Comparison of ENCODE assay signal across 39 cellular contexts in genomic region chr10:65041307-65041706, GRCh38.
"Had no signal": no experiment of that assay in that cellular context is flagged by ENCODE, and none has a peak within 500 bp of the region (broad histone marks: within the 10 kb centered on the region; RNA-seq: fewer than 3 reads in every experiment).

No MANE protein-coding gene starts in this region.

- H3K36me3 Mint-ChIP-seq: activated naive CD4-positive, alpha-beta T cell treated with anti-CD3 and anti-CD28 coated beads, Interleukin-2, amount 10 ng/mL, durations not matched to agents 7 days and 5 days; activated naive CD4-positive, alpha-beta T cell treated with anti-CD3 and anti-CD28 coated beads, Interleukin-2, amount 50 U/mL, for 24 hours; activated naive CD4-positive, alpha-beta T cell treated with anti-CD3 and anti-CD28 coated beads, Interleukin-2, amount 50 U/mL, for 72 hours; activated naive CD8-positive, alpha-beta T cell; activated naive CD8-positive, alpha-beta T cell treated with anti-CD3 and anti-CD28 coated beads for 36 hours; activated naive CD8-positive, alpha-beta T cell treated with anti-CD3 and anti-CD28 coated beads, Interleukin-2, amount 10 ng/mL, durations not matched to agents 7 days and 5 days; brain had no signal

- H3K4me1 ChIP-seq: adrenal gland, ascending aorta, body of pancreas, breast epithelium had no signal

- H3K4me3 ChIP-seq: adrenal gland, ascending aorta, body of pancreas, breast epithelium, cardiac muscle cell had no signal

- H3K36me3 ChIP-seq: adrenal gland, ascending aorta, brain microvascular endothelial cell, breast epithelium, cardiac muscle cell had no signal

- DNase-seq: activated effector memory CD4-positive, alpha-beta T cell treated with anti-CD3 and anti-CD28 coated beads, Interleukin-2, amount 50 U/mL, for 16 hours; activated effector memory CD4-positive, alpha-beta T cell treated with Interleukin-2 at 50 U/mL for 16 hours; activated gamma-delta T cell; activated gamma-delta T cell treated with Interleukin-2 at 50 U/mL for 16 hours; activated naive CD4-positive, alpha-beta T cell; activated naive CD4-positive, alpha-beta T cell treated with anti-CD3 and anti-CD28 coated beads for 36 hours; activated naive CD4-positive, alpha-beta T cell treated with anti-CD3 and anti-CD28 coated beads, Interleukin-2, amount 10 ng/mL, durations not matched to agents 7 days and 5 days; activated naive CD4-positive, alpha-beta T cell treated with anti-CD3 and anti-CD28 coated beads, Interleukin-2, amount 50 U/mL, for 16 hours; activated naive CD4-positive, alpha-beta T cell treated with Interleukin-2 at 50 U/mL for 16 hours; activated naive CD8-positive, alpha-beta T cell treated with anti-CD3 and anti-CD28 coated beads for 36 hours; activated naive CD8-positive, alpha-beta T cell treated with anti-CD3 and anti-CD28 coated beads, Interleukin-2, amount 10 ng/mL, durations not matched to agents 7 days and 5 days; activated naive CD8-positive, alpha-beta T cell treated with anti-CD3 and anti-CD28 coated beads, Interleukin-2, amount 50 U/mL, for 24 hours; activated T-cell treated with anti-CD3 and anti-CD28 coated beads, Interleukin-2, amount 50 U/mL, for 1 hour; activated T-cell treated with anti-CD3 and anti-CD28 coated beads, Interleukin-2, amount 50 U/mL, for 24 hours; activated T-cell treated with anti-CD3 and anti-CD28 coated beads, Interleukin-2, amount 50 U/mL, for 4 hours; activated T-cell treated with anti-CD3 and anti-CD28 coated beads, Interleukin-2, amount 50 U/mL, for 48 hours; activated T-cell treated with anti-CD3 and anti-CD28 coated beads, Interleukin-2, amount 50 U/mL, for 72 hours; adrenal gland; amniotic stem cell; amygdala; aorta; body of pancreas; brain microvascular endothelial cell; caudate nucleus; central memory CD4-positive, alpha-beta T cell; cerebellar nuclear complex had no signal

- H3K9me3 Mint-ChIP-seq: activated naive CD8-positive, alpha-beta T cell treated with anti-CD3 and anti-CD28 coated beads, Interleukin-2, amount 50 U/mL, for 24 hours had no signal

- H3K27me3 Mint-ChIP-seq: activated naive CD4-positive, alpha-beta T cell treated with anti-CD3 and anti-CD28 coated beads, Interleukin-2, amount 10 ng/mL, durations not matched to agents 7 days and 5 days; activated naive CD4-positive, alpha-beta T cell treated with anti-CD3 and anti-CD28 coated beads, Interleukin-2, amount 50 U/mL, for 24 hours; activated naive CD8-positive, alpha-beta T cell; activated naive CD8-positive, alpha-beta T cell treated with anti-CD3 and anti-CD28 coated beads for 36 hours; activated naive CD8-positive, alpha-beta T cell treated with anti-CD3 and anti-CD28 coated beads, Interleukin-2, amount 10 ng/mL, durations not matched to agents 7 days and 5 days; activated naive CD8-positive, alpha-beta T cell treated with anti-CD3 and anti-CD28 coated beads, Interleukin-2, amount 50 U/mL, for 24 hours; activated T-cell treated with anti-CD3 and anti-CD28 coated beads, Interleukin-2, amount 50 U/mL, for 24 hours; activated T-helper 17 cell treated with anti-CD3 and anti-CD28 coated beads, Interleukin-2, amount 50 U/mL, for 72 hours; central memory CD8-positive, alpha-beta T cell had no signal

- ATAC-seq: activated naive CD4-positive, alpha-beta T cell treated with anti-CD3 and anti-CD28 coated beads, Interleukin-2, amount 50 U/mL, for 72 hours; activated naive CD8-positive, alpha-beta T cell treated with anti-CD3 and anti-CD28 coated beads, Interleukin-2, amount 50 U/mL, for 24 hours; activated T-cell treated with anti-CD3 and anti-CD28 coated beads, Interleukin-2, amount 50 U/mL, for 4 hours; activated T-cell treated with anti-CD3 and anti-CD28 coated beads, Interleukin-2, amount 50 U/mL, for 72 hours; activated T-helper 17 cell treated with anti-CD3 and anti-CD28 coated beads, Interleukin-2, amount 50 U/mL, for 72 hours; body of pancreas had no signal

- H3K27ac Mint-ChIP-seq: activated naive CD4-positive, alpha-beta T cell treated with anti-CD3 and anti-CD28 coated beads for 36 hours; activated naive CD4-positive, alpha-beta T cell treated with anti-CD3 and anti-CD28 coated beads, Interleukin-2, amount 10 ng/mL, durations not matched to agents 7 days and 5 days; activated naive CD4-positive, alpha-beta T cell treated with anti-CD3 and anti-CD28 coated beads, Interleukin-2, amount 50 U/mL, for 24 hours; activated naive CD4-positive, alpha-beta T cell treated with anti-CD3 and anti-CD28 coated beads, Interleukin-2, amount 50 U/mL, for 72 hours; activated naive CD8-positive, alpha-beta T cell; activated naive CD8-positive, alpha-beta T cell treated with anti-CD3 and anti-CD28 coated beads for 36 hours; activated naive CD8-positive, alpha-beta T cell treated with anti-CD3 and anti-CD28 coated beads, Interleukin-2, amount 10 ng/mL, durations not matched to agents 7 days and 5 days; activated naive CD8-positive, alpha-beta T cell treated with anti-CD3 and anti-CD28 coated beads, Interleukin-2, amount 50 U/mL, for 24 hours; activated T-cell treated with anti-CD3 and anti-CD28 coated beads, Interleukin-2, amount 50 U/mL, for 24 hours; activated T-cell treated with anti-CD3 and anti-CD28 coated beads, Interleukin-2, amount 50 U/mL, for 72 hours; activated T-helper 1 cell treated with anti-CD3 and anti-CD28 coated beads, Interleukin-12 subunit alpha, Interleukin-12 subunit beta, Interleukin-2, Interleukin-4 antibody, amounts not matched to agents 30 ng/mL and 10 ng/mL and 1 ng/mL, durations not matched to agents 14 hours and 24 hours and 36 hours; activated T-helper 17 cell treated with anti-CD3 and anti-CD28 coated beads, Interleukin-2, amount 50 U/mL, for 72 hours; activated T-helper 2 cell treated with anti-CD3 and anti-CD28 coated beads, Interferon-gamma antibody, Interleukin-2, Interleukin-4, amounts not matched to agents 10 μg/mL and 5 μg/mL and 100 μg/mL, durations not matched to agents 14 hours and 24 hours and 36 hours had no signal

- H3K27me3 ChIP-seq: adrenal gland, ascending aorta, body of pancreas, brain microvascular endothelial cell, breast epithelium, cardiac muscle cell had no signal

- H3K27ac ChIP-seq: adrenal gland, ascending aorta, body of pancreas, brain microvascular endothelial cell, breast epithelium, cardiac muscle cell had no signal

- H3K9me3 ChIP-seq: adrenal gland, body of pancreas, breast epithelium had no signal

- H3K4me3 Mint-ChIP-seq: activated naive CD4-positive, alpha-beta T cell treated with anti-CD3 and anti-CD28 coated beads for 36 hours; activated naive CD4-positive, alpha-beta T cell treated with anti-CD3 and anti-CD28 coated beads, Interleukin-2, amount 10 ng/mL, durations not matched to agents 7 days and 5 days; activated naive CD4-positive, alpha-beta T cell treated with anti-CD3 and anti-CD28 coated beads, Interleukin-2, amount 50 U/mL, for 24 hours; activated naive CD8-positive, alpha-beta T cell; activated naive CD8-positive, alpha-beta T cell treated with anti-CD3 and anti-CD28 coated beads for 36 hours; activated naive CD8-positive, alpha-beta T cell treated with anti-CD3 and anti-CD28 coated beads, Interleukin-2, amount 10 ng/mL, durations not matched to agents 7 days and 5 days; activated naive CD8-positive, alpha-beta T cell treated with anti-CD3 and anti-CD28 coated beads, Interleukin-2, amount 50 U/mL, for 24 hours; activated T-cell treated with anti-CD3 and anti-CD28 coated beads, Interleukin-2, amount 50 U/mL, for 24 hours; activated T-cell treated with anti-CD3 and anti-CD28 coated beads, Interleukin-2, amount 50 U/mL, for 4 hours; activated T-cell treated with anti-CD3 and anti-CD28 coated beads, Interleukin-2, amount 50 U/mL, for 72 hours; activated T-helper 1 cell treated with anti-CD3 and anti-CD28 coated beads, Interleukin-12 subunit alpha, Interleukin-12 subunit beta, Interleukin-2, Interleukin-4 antibody, amounts not matched to agents 30 ng/mL and 10 ng/mL and 1 ng/mL, durations not matched to agents 14 hours and 24 hours and 36 hours; activated T-helper 17 cell treated with anti-CD3 and anti-CD28 coated beads, Interleukin-2, amount 50 U/mL, for 72 hours; brain; central memory CD8-positive, alpha-beta T cell had no signal

- FAIRE-seq: astrocyte, bronchial epithelial cell had no signal

- H3K4me1 Mint-ChIP-seq: activated naive CD4-positive, alpha-beta T cell treated with anti-CD3 and anti-CD28 coated beads, Interleukin-2, amount 10 ng/mL, durations not matched to agents 7 days and 5 days; activated naive CD4-positive, alpha-beta T cell treated with anti-CD3 and anti-CD28 coated beads, Interleukin-2, amount 50 U/mL, for 24 hours; activated naive CD8-positive, alpha-beta T cell treated with anti-CD3 and anti-CD28 coated beads for 36 hours; activated naive CD8-positive, alpha-beta T cell treated with anti-CD3 and anti-CD28 coated beads, Interleukin-2, amount 10 ng/mL, durations not matched to agents 7 days and 5 days; activated naive CD8-positive, alpha-beta T cell treated with anti-CD3 and anti-CD28 coated beads, Interleukin-2, amount 50 U/mL, for 24 hours; activated T-helper 17 cell treated with anti-CD3 and anti-CD28 coated beads, Interleukin-2, amount 50 U/mL, for 72 hours; brain; central memory CD8-positive, alpha-beta T cell had no signal
